Comparison of ENCODE assay signal across 1 cellular context in genomic region chr21:33849839-33850238, GRCh38.
TF ChIP-seq lines count a peak whose summit lies in the region.

No MANE protein-coding gene starts in this region.

TF ChIP-seq in SK-N-SH, 30 proteins besides CTCF, POLR2A, EP300 and RAD21 (continued from another document):
- TF ChIP-seq, protein P1, sequence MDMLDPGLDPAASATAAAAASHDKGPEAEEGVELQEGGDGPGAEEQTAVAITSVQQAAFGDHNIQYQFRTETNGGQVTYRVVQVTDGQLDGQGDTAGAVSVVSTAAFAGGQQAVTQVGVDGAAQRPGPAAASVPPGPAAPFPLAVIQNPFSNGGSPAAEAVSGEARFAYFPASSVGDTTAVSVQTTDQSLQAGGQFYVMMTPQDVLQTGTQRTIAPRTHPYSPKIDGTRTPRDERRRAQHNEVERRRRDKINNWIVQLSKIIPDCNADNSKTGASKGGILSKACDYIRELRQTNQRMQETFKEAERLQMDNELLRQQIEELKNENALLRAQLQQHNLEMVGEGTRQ (IDR thresholded peaks at IDR 0.05; ENCODE audit: borderline replicate concordance, low read depth, low read length), result no peak
